15 cellular contexts compared by ENCODE assay signal in the genomic region with DNA sequence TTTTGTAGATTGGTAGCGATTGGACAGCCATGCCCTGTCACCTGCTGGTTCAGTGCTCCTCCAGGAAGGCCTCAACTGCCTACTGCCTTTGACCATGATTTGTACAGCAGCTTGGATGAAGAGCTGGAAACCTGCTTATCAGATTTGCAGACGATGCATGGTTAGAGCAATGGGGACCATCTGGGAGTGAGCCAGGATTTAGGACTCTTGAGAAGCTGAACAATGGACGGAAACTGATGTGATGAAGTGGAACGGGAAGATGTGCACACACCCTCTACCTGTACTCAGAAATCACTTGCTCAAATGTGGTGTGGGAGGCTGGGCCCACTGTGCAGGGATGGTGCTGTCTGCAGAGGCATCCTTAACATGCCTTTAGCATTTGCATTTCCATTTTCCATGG. TPM values are rescaled to one million over a fixed set of nuclear protein-coding genes. Genes with fewer than 3 reads are reported as not detected.
A peak's percentile ranks its signal among the peaks of the same experiment; 100 is the strongest.
DNase-seq lines count a peak whose midpoint lies in the region; ATAC-seq and TF ChIP-seq lines count a peak whose summit lies in the region.
"Had no signal": no experiment of that assay in that cellular context is flagged by ENCODE, and none has a peak within 500 bp of the region (broad histone marks: within the 10 kb centered on the region; RNA-seq: fewer than 3 reads in every experiment).

No MANE protein-coding gene starts in this region.

- H4K20me1 ChIP-seq in DOHH2 (ENCODE audit: control insufficient read depth, insufficient read depth, low read depth, low read length), result no peaks in the 10 kb centered on the region

- peaks cover 91% of the 10 kb centered on the region for H3K79me2 ChIP-seq in DOHH2 (ENCODE audit: control insufficient read depth, low read length)

- CTCF ChIA-PET in activated CD8-positive, alpha-beta memory T cell treated with anti-CD3 and anti-CD28 coated beads, Interleukin-2, amount 10 ng/mL, durations not matched to agents 7 days and 5 days (lab: Charles Lee), result interaction anchor here (1.7 to 3.0 kb wide), 2 partner anchors 12 to 15 kb away, joined by 5 to 14 read pairs; no protein-coding TSS in a partner anchor
- CTCF ChIA-PET in activated CD8-positive, alpha-beta T cell treated with anti-CD3 and anti-CD28 coated beads, Interleukin-2, amount 10 ng/mL, durations not matched to agents 7 days and 5 days (lab: Charles Lee), result interaction anchor here (3.8 to 4.6 kb wide), 2 partner anchors 13 to 20 kb away, joined by 19 to 25 read pairs; no protein-coding TSS in a partner anchor

- H3K27ac ChIP-seq in DOHH2 (ENCODE audit: low read depth, low read length), result peak overlapping the region; percentile 37
- H3K27ac ChIP-seq in caudate nucleus (ENCODE audit: low read depth, low read length), result no peak overlapping the region
- H3K27ac ChIP-seq: cardiac muscle cell, gastrocnemius medialis, SJSA1 had no signal

- no peaks in the 10 kb centered on the region for H3K27me3 Mint-ChIP-seq in activated CD8-positive, alpha-beta memory T cell treated with anti-CD3 and anti-CD28 coated beads, Interleukin-2, amount 10 ng/mL, durations not matched to agents 7 days and 5 days
- H3K27me3 Mint-ChIP-seq in activated CD8-positive, alpha-beta T cell treated with anti-CD3 and anti-CD28 coated beads, Interleukin-2, amount 10 ng/mL, durations not matched to agents 7 days and 5 days (ENCODE audit: low read depth), result no peaks in the 10 kb centered on the region
- H3K27me3 Mint-ChIP-seq in natural killer cell treated with Interleukin-12 subunit alpha and Interleukin-12 subunit beta and Interleukin-15 and Interleukin-18, amount 100 ng/mL, for 72 hours, result no peaks in the 10 kb centered on the region

- H3K4me3 Mint-ChIP-seq in activated CD8-positive, alpha-beta memory T cell treated with anti-CD3 and anti-CD28 coated beads, Interleukin-2, amount 10 ng/mL, durations not matched to agents 7 days and 5 days, result no peak overlapping the region
- H3K4me3 Mint-ChIP-seq in activated CD8-positive, alpha-beta T cell treated with anti-CD3 and anti-CD28 coated beads, Interleukin-2, amount 10 ng/mL, durations not matched to agents 7 days and 5 days, result no peak overlapping the region
- peak overlapping the region; percentile 69 for H3K4me3 Mint-ChIP-seq in natural killer cell treated with Interleukin-12 subunit alpha and Interleukin-12 subunit beta and Interleukin-15 and Interleukin-18, amount 100 ng/mL, for 72 hours
- H3K4me3 Mint-ChIP-seq: GM23338 had no signal

- H3K9me3 ChIP-seq in DOHH2 (ENCODE audit: control insufficient read depth, insufficient read depth, low read length), result no peaks in the 10 kb centered on the region
- H3K9me3 ChIP-seq: gastrocnemius medialis, SJSA1, stomach had no signal

- peaks cover 15% of the 10 kb centered on the region for H3F3A ChIP-seq in DOHH2 (ENCODE audit: control insufficient read depth, insufficient read depth)

- H3K36me3 Mint-ChIP-seq in activated CD8-positive, alpha-beta memory T cell treated with anti-CD3 and anti-CD28 coated beads, Interleukin-2, amount 10 ng/mL, durations not matched to agents 7 days and 5 days, result peaks cover 35% of the 10 kb centered on the region
- H3K36me3 Mint-ChIP-seq in activated CD8-positive, alpha-beta T cell treated with anti-CD3 and anti-CD28 coated beads, Interleukin-2, amount 10 ng/mL, durations not matched to agents 7 days and 5 days (ENCODE audit: low read depth), result peaks cover 60% of the 10 kb centered on the region
- H3K36me3 Mint-ChIP-seq in natural killer cell treated with Interleukin-12 subunit alpha and Interleukin-12 subunit beta and Interleukin-15 and Interleukin-18, amount 100 ng/mL, for 72 hours, result peaks cover 5% of the 10 kb centered on the region

- H3K27ac Mint-ChIP-seq in activated CD8-positive, alpha-beta memory T cell treated with anti-CD3 and anti-CD28 coated beads, Interleukin-2, amount 10 ng/mL, durations not matched to agents 7 days and 5 days, result peak overlapping the region; percentile 82
- H3K27ac Mint-ChIP-seq in activated CD8-positive, alpha-beta T cell treated with anti-CD3 and anti-CD28 coated beads, Interleukin-2, amount 10 ng/mL, durations not matched to agents 7 days and 5 days, result peak overlapping the region; percentile 97
- peak overlapping the region; percentile 76 to 95 for H3K27ac Mint-ChIP-seq in natural killer cell treated with Interleukin-12 subunit alpha and Interleukin-12 subunit beta and Interleukin-15 and Interleukin-18, amount 100 ng/mL, for 72 hours
- H3K27ac Mint-ChIP-seq: GM23338 had no signal

- TF ChIP-seq CTCF in DOHH2 (IDR thresholded peaks at IDR 0.05; ENCODE audit: low read depth, low read length, poor library complexity, severe bottlenecking), result no peak

- H3K9me3 Mint-ChIP-seq in activated CD8-positive, alpha-beta memory T cell treated with anti-CD3 and anti-CD28 coated beads, Interleukin-2, amount 10 ng/mL, durations not matched to agents 7 days and 5 days (ENCODE audit: low read depth), result no peaks in the 10 kb centered on the region
- no peaks in the 10 kb centered on the region for H3K9me3 Mint-ChIP-seq in activated CD8-positive, alpha-beta T cell treated with anti-CD3 and anti-CD28 coated beads, Interleukin-2, amount 10 ng/mL, durations not matched to agents 7 days and 5 days (ENCODE audit: insufficient read depth)
- peaks cover 3% of the 10 kb centered on the region for H3K9me3 Mint-ChIP-seq in natural killer cell treated with Interleukin-12 subunit alpha and Interleukin-12 subunit beta and Interleukin-15 and Interleukin-18, amount 100 ng/mL, for 72 hours
- H3K9me3 Mint-ChIP-seq: GM23338 had no signal

- peaks cover 3% of the 10 kb centered on the region for H3K36me3 ChIP-seq in DOHH2 (ENCODE audit: control insufficient read depth, low read length)
- H3K36me3 ChIP-seq: cardiac muscle cell, gastrocnemius medialis, stomach had no signal

- H3K27me3 ChIP-seq in DOHH2 (ENCODE audit: control insufficient read depth, low read length), result no peaks in the 10 kb centered on the region
- H3K27me3 ChIP-seq: cardiac muscle cell, gastrocnemius medialis, SJSA1, stomach had no signal

- POLR2A ChIA-PET in activated CD8-positive, alpha-beta T cell treated with anti-CD3 and anti-CD28 coated beads, Interleukin-2, amount 10 ng/mL, durations not matched to agents 7 days and 5 days (lab: Charles Lee), result interaction anchor here (1.6 to 2.2 kb wide), 2 partner anchors 12 kb away, joined by 4 to 13 read pairs; no protein-coding TSS in a partner anchor

- DNase-seq in activated CD8-positive, alpha-beta memory T cell treated with anti-CD3 and anti-CD28 coated beads, Interleukin-2, amount 10 ng/mL, durations not matched to agents 7 days and 5 days, result no peak
- no peak for DNase-seq in activated CD8-positive, alpha-beta memory T cell treated with anti-CD3 and anti-CD28 coated beads, Interleukin-2, amount 50 U/mL, for 48 hours
- DNase-seq in activated CD8-positive, alpha-beta T cell treated with anti-CD3 and anti-CD28 coated beads, Interleukin-2, amount 10 ng/mL, durations not matched to agents 7 days and 5 days, result no peak
- DNase-seq in natural killer cell treated with Interleukin-12 subunit alpha and Interleukin-12 subunit beta and Interleukin-15 and Interleukin-18, amount 100 ng/mL, for 72 hours (ENCODE audit: low spot score), result no peak
- DNase-seq in NCI-H2029 (lab: John Stamatoyannopoulos, UW), result no peak
- DNase-seq in caudate nucleus (lab: John Stamatoyannopoulos, UW), result no peak
- DNase-seq: ACHN, gastrocnemius medialis, NCI-H2171, stomach had no signal

- H3K4me1 ChIP-seq in DOHH2 (ENCODE audit: control insufficient read depth, low read length), result peaks cover 78% of the 10 kb centered on the region

- no peaks in the 10 kb centered on the region for H3K9me2 ChIP-seq in DOHH2 (replicated peaks; ENCODE audit: control insufficient read depth, low read length)

- ATAC-seq in activated CD8-positive, alpha-beta memory T cell treated with anti-CD3 and anti-CD28 coated beads, Interleukin-2, amount 10 ng/mL, durations not matched to agents 7 days and 5 days, result no peak
- ATAC-seq in activated CD8-positive, alpha-beta T cell treated with anti-CD3 and anti-CD28 coated beads, Interleukin-2, amount 10 ng/mL, durations not matched to agents 7 days and 5 days, result no peak
- no peak for ATAC-seq in natural killer cell treated with Interleukin-12 subunit alpha and Interleukin-12 subunit beta and Interleukin-15 and Interleukin-18, amount 100 ng/mL, for 72 hours
- no peak for ATAC-seq in HG02885 (IDR thresholded peaks at IDR 0.05; ENCODE audit: poor library complexity, unreplicated experiment)

- peak overlapping the region; percentile 94 for H3K4me2 ChIP-seq in DOHH2 (ENCODE audit: low read length)
- H3K4me2 ChIP-seq: GM23338 had no signal

- peaks cover 91% of the 10 kb centered on the region for H3K4me1 Mint-ChIP-seq in activated CD8-positive, alpha-beta memory T cell treated with anti-CD3 and anti-CD28 coated beads, Interleukin-2, amount 10 ng/mL, durations not matched to agents 7 days and 5 days
- peaks cover 95% of the 10 kb centered on the region for H3K4me1 Mint-ChIP-seq in activated CD8-positive, alpha-beta T cell treated with anti-CD3 and anti-CD28 coated beads, Interleukin-2, amount 10 ng/mL, durations not matched to agents 7 days and 5 days (ENCODE audit: low read depth)
- H3K4me1 Mint-ChIP-seq in natural killer cell treated with Interleukin-12 subunit alpha and Interleukin-12 subunit beta and Interleukin-15 and Interleukin-18, amount 100 ng/mL, for 72 hours (ENCODE audit: low read depth in 2 of 2), result peaks cover 81 to 86% of the 10 kb centered on the region in 2 donors

- peak overlapping the region; percentile 52 for H3K4me3 ChIP-seq in DOHH2 (ENCODE audit: low read length)
- H3K4me3 ChIP-seq: cardiac muscle cell, gastrocnemius medialis, GM23338, SJSA1, stomach had no signal

RNA-seq across cellular contexts. Expression of gene NCK2, which starts 57.2 kb away (rescaled TPM):
- total RNA-seq in activated CD8-positive, alpha-beta memory T cell treated with anti-CD3 and anti-CD28 coated beads, Interleukin-2, amount 10 ng/mL, durations not matched to agents 7 days and 5 days, result 10 to 100 TPM; 51.6 to 54.1 TPM
- total RNA-seq in activated CD8-positive, alpha-beta T cell treated with anti-CD3 and anti-CD28 coated beads, Interleukin-2, amount 10 ng/mL, durations not matched to agents 7 days and 5 days, result 10 to 100 TPM; 60.7 to 61.3 TPM
- total RNA-seq in natural killer cell treated with Interleukin-12 subunit alpha and Interleukin-12 subunit beta and Interleukin-15 and Interleukin-18, amount 100 ng/mL, for 72 hours, result 10 to 100 TPM; 44.7 to 47.4 TPM
